11 cellular contexts compared by ENCODE assay signal in the genomic region with DNA sequence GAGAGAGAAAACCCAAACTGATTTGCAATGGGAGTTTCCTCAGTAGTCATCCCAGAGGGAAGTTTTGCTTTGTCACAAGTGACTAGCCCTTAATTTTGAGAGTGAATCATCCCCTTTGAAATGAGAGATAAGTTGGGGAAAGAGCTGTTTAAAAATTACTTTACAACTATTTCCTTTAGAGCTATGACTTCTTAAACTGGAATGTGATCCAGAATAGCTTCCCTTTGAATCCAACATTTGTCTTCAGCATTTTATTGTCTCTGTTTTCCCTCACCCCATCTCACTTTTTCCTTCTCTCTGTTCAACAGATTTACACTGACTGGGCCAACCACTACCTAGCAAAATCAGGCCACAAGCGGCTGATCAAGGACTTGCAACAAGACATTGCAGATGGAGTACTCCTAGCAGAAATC.
DNase-seq lines count a peak whose midpoint lies in the region; ATAC-seq and TF ChIP-seq lines count a peak whose summit lies in the region.
"Had no signal": no experiment of that assay in that cellular context is flagged by ENCODE, and none has a peak within 500 bp of the region (broad histone marks: within the 10 kb centered on the region; RNA-seq: fewer than 3 reads in every experiment).

No MANE protein-coding gene starts in this region.

- no peak overlapping the region for H2BK120ac ChIP-seq in mesendoderm (ENCODE audit: low read depth, low read length)

- H3K4me3 ChIP-seq in AG09309 (ENCODE audit: control insufficient read depth, low read depth, low read length) (peak overlapping the region; percentile 49), mesendoderm (ENCODE audit: low read length) (no peak overlapping the region), Karpas-422 (ENCODE audit: low read length) (no peak overlapping the region)

- H3K9me3 Mint-ChIP-seq in chondrocyte (ENCODE audit: low read depth): peaks cover 13% of the 10 kb centered on the region

- H3K9ac ChIP-seq in mesendoderm (ENCODE audit: low read length): no peak overlapping the region
- no peak overlapping the region for H3K9ac ChIP-seq in Karpas-422 (ENCODE audit: low read length)

- H3K79me2 ChIP-seq in mesendoderm (ENCODE audit: control insufficient read depth, insufficient read depth, low read length): no peaks in the 10 kb centered on the region
- no peaks in the 10 kb centered on the region for H3K79me2 ChIP-seq in Karpas-422 (ENCODE audit: low read length)

- H4K20me1 ChIP-seq in Karpas-422 (ENCODE audit: insufficient read depth, low read depth, low read length): no peaks in the 10 kb centered on the region

- no peak overlapping the region for H3K4me2 ChIP-seq in mesendoderm (ENCODE audit: low read length)
- no peak overlapping the region for H3K4me2 ChIP-seq in Karpas-422 (ENCODE audit: low read depth, low read length, poor library complexity, severe bottlenecking)

- H2BK15ac ChIP-seq in mesendoderm (replicated peaks; ENCODE audit: low read depth): no peak overlapping the region

- H3K4me3 Mint-ChIP-seq in chondrocyte (ENCODE audit: unreplicated experiment): peak overlapping the region; percentile 61
- H3K4me3 Mint-ChIP-seq: CD4-positive, alpha-beta memory T cell had no signal

- peaks cover 58% of the 10 kb centered on the region for H3K4me1 Mint-ChIP-seq in chondrocyte (ENCODE audit: low read depth)
- H3K4me1 Mint-ChIP-seq: CD4-positive, alpha-beta memory T cell had no signal

- H3K27me3 ChIP-seq in mesendoderm (ENCODE audit: insufficient read depth, low read length, poor library complexity): no peaks in the 10 kb centered on the region
- H3K27me3 ChIP-seq in Karpas-422 (ENCODE audit: low read length): peaks cover 2% of the 10 kb centered on the region; the same call in 1 of the 2 replicates

- H2AFZ ChIP-seq in Karpas-422 (ENCODE audit: low read length): no peak overlapping the region

- H3K4me1 ChIP-seq in mesendoderm (ENCODE audit: control insufficient read depth, low read depth, low read length) (no peaks in the 10 kb centered on the region), Karpas-422 (ENCODE audit: low read length) (no peaks in the 10 kb centered on the region)

- no peak overlapping the region for H3K23ac ChIP-seq in mesendoderm (ENCODE audit: low read length)

- no peak overlapping the region for H2AK5ac ChIP-seq in mesendoderm (ENCODE audit: low read length)

- no peak overlapping the region for H3K56ac ChIP-seq in mesendoderm (ENCODE audit: low read length)

- ATAC-seq in GM21526 (IDR thresholded peaks at IDR 0.05; ENCODE audit: low FRiP score, unreplicated experiment): no peak

- H3K4ac ChIP-seq in mesendoderm (ENCODE audit: low read depth, low read length): no peak overlapping the region

- no peak overlapping the region for H2BK5ac ChIP-seq in mesendoderm (ENCODE audit: low read length)

- WGBS in mesendoderm (ENCODE audit: extremely low coverage, insufficient coverage, low lambda C conversion rate): no CpG with 5 or more reads among the region's 1 CpG

- DNase-seq in AG09309 (ENCODE audit: low read depth) (peak; percentile 73), M059J (ENCODE audit: low read depth) (peak; percentile 91), chondrocyte (ENCODE audit: low spot score) (no peak), mesendoderm (peak; percentile 54), NCI-H526 (lab: John Stamatoyannopoulos, UW) (no peak), Karpas-422 (no peak)
- DNase-seq in activated CD4-positive, CD25-positive, alpha-beta regulatory T cell (lab: John Stamatoyannopoulos, UW): no peak
- DNase-seq: CD4-positive, alpha-beta memory T cell; NCI-H1930; T-helper 9 cell had no signal

- H3K36me3 ChIP-seq in mesendoderm (ENCODE audit: control insufficient read depth, insufficient read depth, low read length) (no peaks in the 10 kb centered on the region), Karpas-422 (ENCODE audit: insufficient read depth, low read length) (no peaks in the 10 kb centered on the region)

- H3K9me3 ChIP-seq in Karpas-422 (ENCODE audit: low read length): no peaks in the 10 kb centered on the region

- H3K79me1 ChIP-seq in mesendoderm (ENCODE audit: low read length): no peaks in the 10 kb centered on the region

- H3K27ac Mint-ChIP-seq in chondrocyte (ENCODE audit: unreplicated experiment): peak overlapping the region; percentile 89

- H3K36me3 Mint-ChIP-seq in chondrocyte (ENCODE audit: low read depth): peaks cover 7% of the 10 kb centered on the region
- H3K36me3 Mint-ChIP-seq: CD4-positive, alpha-beta memory T cell had no signal

- H4K8ac ChIP-seq in mesendoderm (ENCODE audit: low read depth, low read length): no peak overlapping the region

- H3K18ac ChIP-seq in mesendoderm (ENCODE audit: low read length): no peak overlapping the region

- H3K9me2 ChIP-seq in Karpas-422 (replicated peaks; ENCODE audit: insufficient read depth, low read length): no peaks in the 10 kb centered on the region

- H3K27ac ChIP-seq in mesendoderm (ENCODE audit: low read depth, low read length) (no peak overlapping the region), Karpas-422 (ENCODE audit: low read length) (no peak overlapping the region)

- TF ChIP-seq CTCF in AG09309 (IDR thresholded peaks at IDR 0.05; ENCODE audit: control insufficient read depth, insufficient read depth, low read depth, low read length, missing control alignments) (no peak), chondrocyte (IDR thresholded peaks at IDR 0.05) (no peak)

- H4K5ac ChIP-seq in mesendoderm (ENCODE audit: low read length): no peak overlapping the region

- H3K27me3 Mint-ChIP-seq in chondrocyte (ENCODE audit: low read depth): no peaks in the 10 kb centered on the region
- H3K27me3 Mint-ChIP-seq: CD4-positive, alpha-beta memory T cell had no signal

Comparison
In these comparisons a context has a peak if more than half of its experiments do, and no peak if none do; other contexts are left out.
1. DNase-seq: peak in AG09309 (single experiment), M059J (single experiment) and mesendoderm (single experiment); none in chondrocyte (single experiment), NCI-H526 (0 of 2), activated CD4-positive, CD25-positive, alpha-beta regulatory T cell (0 of 4) and Karpas-422 (single experiment).